18 cellular contexts compared by ENCODE assay signal in the genomic region with DNA sequence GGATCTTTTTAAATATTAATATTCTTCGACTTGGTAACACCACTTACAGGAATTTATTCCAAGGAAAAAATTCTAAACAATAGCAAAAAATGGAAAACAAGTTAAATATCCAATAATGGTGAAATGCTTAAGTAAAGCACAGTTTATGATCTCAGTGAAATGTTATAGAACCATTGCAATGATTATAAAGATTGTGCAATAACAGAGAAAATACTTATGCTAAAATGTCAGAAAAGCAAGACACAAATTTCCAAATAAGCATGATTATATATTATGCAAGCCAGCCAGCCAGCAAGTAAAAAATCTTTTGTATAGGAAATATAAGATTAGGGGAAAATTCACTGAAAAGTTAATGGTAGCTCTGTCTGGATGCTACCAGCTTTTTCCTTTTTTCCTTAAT.
"Had no signal": no experiment of that assay in that cellular context is flagged by ENCODE, and none has a peak within 500 bp of the region (broad histone marks: within the 10 kb centered on the region; RNA-seq: fewer than 3 reads in every experiment).

No MANE protein-coding gene starts in this region.

- FAIRE-seq: RCC 7860 had no signal

- H3K9me3 ChIP-seq: MG63, SJSA1, SK-N-SH had no signal

- H3K9ac ChIP-seq: SK-N-SH had no signal

- H3K4me2 ChIP-seq: SK-N-SH had no signal

- H3K36me3 ChIP-seq: MG63, SJSA1 had no signal

- DNase-seq: Karpas-422, KG1, MG63, NCI-H2029, NCI-H2081 treated with DMSO at 0.1 percent for 48 hours, NCI-H2171, NCI-H226, NCI-H446, NCI-H510A, NCI-H524 treated with DMSO at 0.1 percent for 48 hours, NCI-H774, Right ventricle myocardium superior, RPMI8226, SIG-M5, SK-N-SH, SW 1271 had no signal

- H3K27ac ChIP-seq: SJSA1 had no signal

- H3K4me3 ChIP-seq: MG63, SJSA1 had no signal

- H3K4me1 ChIP-seq: SJSA1 had no signal

- H3K27me3 ChIP-seq: MG63, SJSA1 had no signal
